ENCODE assay signal across 31 cellular contexts in genomic region chr1:56468472-56468871, GRCh38.
DNase-seq lines count a peak whose midpoint lies in the region; ATAC-seq and TF ChIP-seq lines count a peak whose summit lies in the region.
"Had no signal": no experiment of that assay in that cellular context is flagged by ENCODE, and none has a peak within 500 bp of the region (broad histone marks: within the 10 kb centered on the region; RNA-seq: fewer than 3 reads in every experiment).

No MANE protein-coding gene starts in this region.

- intact Hi-C loops in dendritic cell treated with granulocyte-macrophage colony-stimulating factor and Interleukin-4, amounts not matched to agents 40 ng/mL and 50 ng/mL, for 4 days (cut with micrococcal nuclease) = no loop called here
- intact Hi-C loops in left cardiac atrium (cut with DNase I) = no loop called here

- peak overlapping the region; percentile 27 for H2AFZ ChIP-seq in osteoblast (ENCODE audit: low read length)

- H3K4me1 ChIP-seq in osteoblast (ENCODE audit: insufficient read depth, low read length) = peaks cover 5% of the 10 kb centered on the region
- peaks cover 23% of the 10 kb centered on the region for H3K4me1 ChIP-seq in suprapubic skin

- no peak overlapping the region for H3K4me2 ChIP-seq in osteoblast (ENCODE audit: insufficient read depth, low read length)

- peak overlapping the region; percentile 20 for H3K27ac Mint-ChIP-seq in dendritic cell treated with granulocyte-macrophage colony-stimulating factor and Interleukin-4, amounts not matched to agents 40 ng/mL and 50 ng/mL, for 4 days
- H3K27ac Mint-ChIP-seq: activated CD8-positive, alpha-beta memory T cell treated with anti-CD3 and anti-CD28 coated beads, Interleukin-2, amount 10 ng/mL, durations not matched to agents 7 days and 5 days; activated naive CD8-positive, alpha-beta T cell treated with anti-CD3 and anti-CD28 coated beads for 36 hours; immature natural killer cell; natural killer cell; T-helper 17 cell had no signal

- H3K27me3 ChIP-seq in osteoblast (ENCODE audit: insufficient read depth, low read length) (no peaks in the 10 kb centered on the region), suprapubic skin (no peaks in the 10 kb centered on the region)
- H3K27me3 ChIP-seq: dorsolateral prefrontal cortex, pancreas, stomach, tibial nerve had no signal

- H3K36me3 Mint-ChIP-seq in dendritic cell treated with granulocyte-macrophage colony-stimulating factor and Interleukin-4, amounts not matched to agents 40 ng/mL and 50 ng/mL, for 4 days (ENCODE audit: low read depth) = no peaks in the 10 kb centered on the region
- H3K36me3 Mint-ChIP-seq: activated CD8-positive, alpha-beta memory T cell treated with anti-CD3 and anti-CD28 coated beads, Interleukin-2, amount 10 ng/mL, durations not matched to agents 7 days and 5 days; activated naive CD8-positive, alpha-beta T cell treated with anti-CD3 and anti-CD28 coated beads for 36 hours; immature natural killer cell had no signal

- TF ChIP-seq CTCF in osteoblast (IDR thresholded peaks at IDR 0.05; ENCODE audit: extremely low read depth, low read depth, low read length) = no peak
- TF ChIP-seq CTCF in suprapubic skin (IDR thresholded peaks at IDR 0.05) = no peak

- H3K9me3 ChIP-seq in osteoblast (ENCODE audit: low read depth, low read length) (no peaks in the 10 kb centered on the region), suprapubic skin (no peaks in the 10 kb centered on the region)
- H3K9me3 ChIP-seq: pancreas, stomach, tibial nerve had no signal

- H3K27me3 Mint-ChIP-seq in dendritic cell treated with granulocyte-macrophage colony-stimulating factor and Interleukin-4, amounts not matched to agents 40 ng/mL and 50 ng/mL, for 4 days = peaks cover 8% of the 10 kb centered on the region
- H3K27me3 Mint-ChIP-seq: activated CD8-positive, alpha-beta memory T cell treated with anti-CD3 and anti-CD28 coated beads, Interleukin-2, amount 10 ng/mL, durations not matched to agents 7 days and 5 days had no signal

- no peaks in the 10 kb centered on the region for H3K79me2 ChIP-seq in osteoblast (ENCODE audit: insufficient read depth, low read length)

- H3K4me1 Mint-ChIP-seq in dendritic cell treated with granulocyte-macrophage colony-stimulating factor and Interleukin-4, amounts not matched to agents 40 ng/mL and 50 ng/mL, for 4 days (ENCODE audit: low read depth) = peaks cover 80% of the 10 kb centered on the region
- H3K4me1 Mint-ChIP-seq: activated CD8-positive, alpha-beta memory T cell treated with anti-CD3 and anti-CD28 coated beads, Interleukin-2, amount 10 ng/mL, durations not matched to agents 7 days and 5 days; activated naive CD8-positive, alpha-beta T cell treated with anti-CD3 and anti-CD28 coated beads for 36 hours; T-helper 17 cell had no signal

- peak; percentile 30 to 62 for ATAC-seq in left cardiac atrium
- no peak for ATAC-seq in HG02884 (IDR thresholded peaks at IDR 0.05; ENCODE audit: unreplicated experiment)
- ATAC-seq: activated CD8-positive, alpha-beta memory T cell treated with anti-CD3 and anti-CD28 coated beads, Interleukin-2, amount 10 ng/mL, durations not matched to agents 7 days and 5 days; activated T-cell treated with anti-CD3 and anti-CD28 coated beads, Interleukin-2, amount 50 U/mL, for 4 hours; HepG2; left lobe of liver; natural killer cell; pancreas; SK-N-SH treated with all-trans-retinoic acid at 6 μM for 48 hours; T-helper 17 cell had no signal

- no peaks in the 10 kb centered on the region for H4K20me1 ChIP-seq in osteoblast (ENCODE audit: insufficient read depth, low read length)

- DNase-seq in left cardiac atrium = no peak
- no peak for DNase-seq in osteoblast (ENCODE audit: insufficient read length, low spot score, missing footprints)
- no peak for DNase-seq in suprapubic skin (ENCODE audit: low spot score in 2 of 2)
- DNase-seq in C1 segment of cervical spinal cord (lab: John Stamatoyannopoulos, UW) = no peak
- DNase-seq in islet precursor cell = no peak
- no peak for DNase-seq in cerebellar cortex (ENCODE audit: low spot score)
- DNase-seq: activated CD8-positive, alpha-beta memory T cell treated with anti-CD3 and anti-CD28 coated beads, Interleukin-2, amount 10 ng/mL, durations not matched to agents 7 days and 5 days; activated gamma-delta T cell; activated naive CD8-positive, alpha-beta T cell treated with anti-CD3 and anti-CD28 coated beads for 36 hours; activated T-cell treated with anti-CD3 and anti-CD28 coated beads, Interleukin-2, amount 50 U/mL, for 4 hours; cerebellar nuclear complex; DMS53; dorsolateral prefrontal cortex; immature natural killer cell; midbrain; MM.1S; natural killer cell; NCI-H2029 treated with DMSO at 0.1 percent for 48 hours; NCI-H526; NK-92 treated with Interleukin-12 subunit alpha and Interleukin-12 subunit beta, amount 100 ng/mL, for 24 hours; pancreas; stimulated activated CD4-positive, alpha-beta T cell treated with anti-CD3 and anti-CD28 coated beads, Interleukin-12 subunit alpha, Interleukin-12 subunit beta, amount 100 ng/mL, for 4 hours; stimulated activated CD4-positive, alpha-beta T cell treated with anti-CD3 and anti-CD28 coated beads, Interleukin-4, amount 100 ng/mL, for 1 hour; stomach; T-helper 17 cell had no signal

- H3K36me3 ChIP-seq in osteoblast (ENCODE audit: insufficient read depth, low read length) (no peaks in the 10 kb centered on the region), suprapubic skin (no peaks in the 10 kb centered on the region)
- H3K36me3 ChIP-seq: pancreas, stomach, tibial nerve had no signal

- H3K27ac ChIP-seq in osteoblast (ENCODE audit: low read depth, low read length) (no peak overlapping the region), suprapubic skin (peak overlapping the region; percentile 25)
- H3K27ac ChIP-seq: dorsolateral prefrontal cortex, pancreas had no signal

- H3K9me3 Mint-ChIP-seq in dendritic cell treated with granulocyte-macrophage colony-stimulating factor and Interleukin-4, amounts not matched to agents 40 ng/mL and 50 ng/mL, for 4 days = peaks cover 8% of the 10 kb centered on the region
- H3K9me3 Mint-ChIP-seq: activated naive CD8-positive, alpha-beta T cell treated with anti-CD3 and anti-CD28 coated beads for 36 hours; activated T-cell treated with anti-CD3 and anti-CD28 coated beads, Interleukin-2, amount 50 U/mL, for 4 hours; natural killer cell had no signal

- H3K4me3 ChIP-seq in osteoblast (ENCODE audit: insufficient read depth, low read length) (no peak overlapping the region), suprapubic skin (no peak overlapping the region)
- H3K4me3 ChIP-seq: dorsolateral prefrontal cortex, pancreas, stomach, tibial nerve had no signal

- TF ChIP-seq POLR2A in suprapubic skin (IDR thresholded peaks at IDR 0.05) = no peak

- H3K4me3 Mint-ChIP-seq in dendritic cell treated with granulocyte-macrophage colony-stimulating factor and Interleukin-4, amounts not matched to agents 40 ng/mL and 50 ng/mL, for 4 days = no peak overlapping the region
- H3K4me3 Mint-ChIP-seq: activated CD8-positive, alpha-beta memory T cell treated with anti-CD3 and anti-CD28 coated beads, Interleukin-2, amount 10 ng/mL, durations not matched to agents 7 days and 5 days; activated naive CD8-positive, alpha-beta T cell treated with anti-CD3 and anti-CD28 coated beads for 36 hours; activated T-cell treated with anti-CD3 and anti-CD28 coated beads, Interleukin-2, amount 50 U/mL, for 4 hours; immature natural killer cell; natural killer cell; T-helper 17 cell had no signal

- 68% methylated on average over 9 of the region's 9 CpGs for WGBS in suprapubic skin

- TF ChIP-seq EP300 in suprapubic skin (IDR thresholded peaks at IDR 0.05) = no peak
